2 cellular contexts compared by ENCODE assay signal in the genomic region with DNA sequence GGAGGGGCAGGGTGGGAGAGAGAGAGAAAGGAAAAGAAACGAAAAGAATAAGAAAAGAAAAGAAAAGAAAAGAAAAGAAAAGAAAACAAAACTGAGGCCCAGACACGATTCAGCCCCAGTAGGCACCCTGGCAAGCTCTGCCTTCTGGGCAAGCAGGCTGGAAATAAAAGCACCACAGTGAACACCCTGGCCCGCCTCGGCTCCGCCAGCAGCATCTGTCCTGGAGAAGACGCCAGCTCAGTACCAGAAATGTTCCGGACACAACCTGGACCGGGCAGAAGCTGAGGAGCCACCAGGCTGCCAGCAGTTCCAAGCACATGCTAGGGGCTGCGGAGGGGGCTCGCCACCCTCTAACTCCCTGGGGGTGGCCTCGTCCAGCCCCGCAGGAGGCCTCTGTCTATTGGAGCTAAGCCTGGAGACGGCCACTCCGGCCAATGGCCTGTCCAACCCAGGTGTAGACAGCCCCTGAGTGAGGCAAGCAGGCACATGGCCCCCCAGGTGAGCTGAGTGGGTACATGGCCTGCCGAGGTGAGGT.
TF ChIP-seq lines count a peak whose summit lies in the region.

No MANE protein-coding gene starts in this region.

TF ChIP-seq in HEK293, 187 proteins besides CTCF, POLR2A, EP300 and RAD21:
- TF ChIP-seq PRDM1 (tag by site-specific recombination; IDR thresholded peaks at IDR 0.05) = peak; percentile 14; the same call in 1 of the 2 replicates
- no peak for TF ChIP-seq WT1 (tag by site-specific recombination; IDR thresholded peaks at IDR 0.05)
- TF ChIP-seq ZNF48 (tag by site-specific recombination; IDR thresholded peaks at IDR 0.05) = no peak
- TF ChIP-seq ZNF664 (tag by site-specific recombination; IDR thresholded peaks at IDR 0.05) = no peak
- peak; percentile 32; the same call in 1 of the 2 replicates for TF ChIP-seq ZNF366 (tag by site-specific recombination; conservative IDR thresholded peaks at IDR 0.05)
- TF ChIP-seq ZNF18 (tag by site-specific recombination; IDR thresholded peaks at IDR 0.05) = no peak
- no peak for TF ChIP-seq ZNF2 (tag by site-specific recombination; IDR thresholded peaks at IDR 0.05)
- TF ChIP-seq, protein P1, sequence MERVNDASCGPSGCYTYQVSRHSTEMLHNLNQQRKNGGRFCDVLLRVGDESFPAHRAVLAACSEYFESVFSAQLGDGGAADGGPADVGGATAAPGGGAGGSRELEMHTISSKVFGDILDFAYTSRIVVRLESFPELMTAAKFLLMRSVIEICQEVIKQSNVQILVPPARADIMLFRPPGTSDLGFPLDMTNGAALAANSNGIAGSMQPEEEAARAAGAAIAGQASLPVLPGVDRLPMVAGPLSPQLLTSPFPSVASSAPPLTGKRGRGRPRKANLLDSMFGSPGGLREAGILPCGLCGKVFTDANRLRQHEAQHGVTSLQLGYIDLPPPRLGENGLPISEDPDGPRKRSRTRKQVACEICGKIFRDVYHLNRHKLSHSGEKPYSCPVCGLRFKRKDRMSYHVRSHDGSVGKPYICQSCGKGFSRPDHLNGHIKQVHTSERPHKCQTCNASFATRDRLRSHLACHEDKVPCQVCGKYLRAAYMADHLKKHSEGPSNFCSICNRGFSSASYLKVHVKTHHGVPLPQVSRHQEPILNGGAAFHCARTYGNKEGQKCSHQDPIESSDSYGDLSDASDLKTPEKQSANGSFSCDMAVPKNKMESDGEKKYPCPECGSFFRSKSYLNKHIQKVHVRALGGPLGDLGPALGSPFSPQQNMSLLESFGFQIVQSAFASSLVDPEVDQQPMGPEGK (tag by site-specific recombination; IDR thresholded peaks at IDR 0.05) = no peak
- TF ChIP-seq TCF7L2 (IDR thresholded peaks at IDR 0.05; ENCODE audit: borderline replicate concordance, low read depth, low read length) = no peak

TF ChIP-seq in K562, 482 proteins besides CTCF, POLR2A, EP300 and RAD21:
- no peak for TF ChIP-seq YY1 (IDR thresholded peaks at IDR 0.05; ENCODE audit: borderline replicate concordance in 1 of 3, control insufficient read depth in 1 of 3, extremely low read depth in 1 of 3, insufficient read depth in 3 of 3, insufficient read length in 1 of 3, insufficient replicate concordance in 2 of 3, low read depth in 1 of 3, low read length in 2 of 3)
- TF ChIP-seq FOS (IDR thresholded peaks at IDR 0.05; ENCODE audit: extremely low read depth, insufficient read length) = no peak
- no peak for TF ChIP-seq BRD4 (IDR thresholded peaks at IDR 0.05)
- no peak for TF ChIP-seq ELF2 (CRISPR knock-in tag; IDR thresholded peaks at IDR 0.05)
- TF ChIP-seq DACH1 (IDR thresholded peaks at IDR 0.05; ENCODE audit: partially characterized antibody) = no peak
